16 cellular contexts compared by ENCODE assay signal in genomic region chr3:181629701-181630100, GRCh38.
DNase-seq lines count a peak whose midpoint lies in the region; ATAC-seq, FAIRE-seq and TF ChIP-seq lines count a peak whose summit lies in the region.
"Had no signal": no experiment of that assay in that cellular context is flagged by ENCODE, and none has a peak within 500 bp of the region (broad histone marks: within the 10 kb centered on the region; RNA-seq: fewer than 3 reads in every experiment).

No MANE protein-coding gene starts in this region.

- no peaks in the 10 kb centered on the region for H3K9me3 ChIP-seq in astrocyte (ENCODE audit: insufficient read depth, low read depth, low read length)
- H3K9me3 ChIP-seq in neural progenitor cell (ENCODE audit: low read depth) = no peaks in the 10 kb centered on the region
- H3K9me3 ChIP-seq: MG63 had no signal

- peaks cover 1% of the 10 kb centered on the region for H3F3A ChIP-seq in neural progenitor cell (ENCODE audit: low read depth)

- TF ChIP-seq CTCF in astrocyte (IDR thresholded peaks at IDR 0.05; ENCODE audit: insufficient read depth, low read depth, low read length) (no peak), fibroblast of the aortic adventitia (IDR thresholded peaks at IDR 0.05; ENCODE audit: insufficient read depth, low read length) (no peak), neural progenitor cell (IDR thresholded peaks at IDR 0.05) (no peak), chondrocyte (IDR thresholded peaks at IDR 0.05) (no peak)

- H2AFZ ChIP-seq in astrocyte (ENCODE audit: low read depth, low read length) = no peak overlapping the region
- peak overlapping the region; percentile 48 for H2AFZ ChIP-seq in neural progenitor cell (replicated peaks)
- H2AFZ ChIP-seq: GM23338 had no signal

- peak; percentile 64 for FAIRE-seq in H54 (lab: Jason Lieb, UNC)
- FAIRE-seq in astrocyte (lab: Jason Lieb, UNC) = no peak

- DNase-seq in H54 (ENCODE audit: insufficient read length, low spot score) (no peak), astrocyte (ENCODE audit: low read depth) (no peak), fibroblast of the aortic adventitia (ENCODE audit: low read depth) (peak; percentile 34), neural progenitor cell (ENCODE audit: low spot score) (no peak), HEK293T (ENCODE audit: extremely low spot score) (no peak), T-helper 2 cell (no peak), chondrocyte (ENCODE audit: low spot score) (no peak)
- DNase-seq: C1 segment of cervical spinal cord, DMS 273 treated with DMSO at 0.1 percent for 48 hours, KBM-7, MG63, NCI-H1105, NCI-H1694 treated with DMSO at 0.1 percent for 48 hours, NCI-H82 had no signal

- H3K27me3 ChIP-seq in astrocyte (ENCODE audit: insufficient read depth, low read length) = no peaks in the 10 kb centered on the region
- no peaks in the 10 kb centered on the region for H3K27me3 ChIP-seq in neural progenitor cell

- no peaks in the 10 kb centered on the region for H4K20me1 ChIP-seq in astrocyte (ENCODE audit: insufficient read depth, low read length)
- H4K20me1 ChIP-seq in neural progenitor cell (ENCODE audit: low read depth) = no peaks in the 10 kb centered on the region

- no peaks in the 10 kb centered on the region for H3K36me3 ChIP-seq in astrocyte (ENCODE audit: insufficient read depth, low read length)
- H3K36me3 ChIP-seq in neural progenitor cell = no peaks in the 10 kb centered on the region
- H3K36me3 ChIP-seq: MG63 had no signal

- H3K4me1 Mint-ChIP-seq in astrocyte (ENCODE audit: low read depth, unreplicated experiment) = peaks cover 11% of the 10 kb centered on the region
- H3K4me1 Mint-ChIP-seq in neural progenitor cell = peaks cover 12% of the 10 kb centered on the region
- peaks cover 9% of the 10 kb centered on the region for H3K4me1 Mint-ChIP-seq in chondrocyte (ENCODE audit: low read depth)
- H3K4me1 Mint-ChIP-seq: GM23338 had no signal

- H3K4me2 ChIP-seq in astrocyte (ENCODE audit: low read length) = peak overlapping the region; percentile 13
- H3K4me2 ChIP-seq in neural progenitor cell = no peak overlapping the region
- H3K4me2 ChIP-seq: GM23338 had no signal

- H3K79me2 ChIP-seq in astrocyte (ENCODE audit: insufficient read depth, low read length) (no peaks in the 10 kb centered on the region), neural progenitor cell (ENCODE audit: low read depth) (peaks cover 30% of the 10 kb centered on the region)

- POLR2A ChIA-PET in HEK293T (lab: Yijun Ruan, JAX) = no interaction called here

- no peaks in the 10 kb centered on the region for H3K9me3 Mint-ChIP-seq in astrocyte (ENCODE audit: unreplicated experiment)
- no peaks in the 10 kb centered on the region for H3K9me3 Mint-ChIP-seq in neural progenitor cell
- H3K9me3 Mint-ChIP-seq in chondrocyte (ENCODE audit: low read depth) = no peaks in the 10 kb centered on the region
- H3K9me3 Mint-ChIP-seq: GM23338 had no signal

- peaks cover 8% of the 10 kb centered on the region for H3K4me1 ChIP-seq in astrocyte (ENCODE audit: insufficient read depth, low read length)
- peaks cover 38% of the 10 kb centered on the region for H3K4me1 ChIP-seq in neural progenitor cell

- ATAC-seq in HG02588 (IDR thresholded peaks at IDR 0.05; ENCODE audit: unreplicated experiment) = no peak
- ATAC-seq: GM23338 had no signal

- no peaks in the 10 kb centered on the region for H3K27me3 Mint-ChIP-seq in astrocyte (ENCODE audit: low read depth, unreplicated experiment)
- no peaks in the 10 kb centered on the region for H3K27me3 Mint-ChIP-seq in neural progenitor cell (ENCODE audit: insufficient read depth, low read depth)
- no peaks in the 10 kb centered on the region for H3K27me3 Mint-ChIP-seq in chondrocyte (ENCODE audit: low read depth)

- H3K27ac ChIP-seq in astrocyte (ENCODE audit: low read depth, low read length) (no peak overlapping the region), neural progenitor cell (peak overlapping the region; percentile 31)

- H3K4me3 ChIP-seq in astrocyte (ENCODE audit: insufficient read depth, low read depth, low read length) = no peak overlapping the region
- no peak overlapping the region for H3K4me3 ChIP-seq in fibroblast of the aortic adventitia (ENCODE audit: low read depth, low read length)
- H3K4me3 ChIP-seq in neural progenitor cell = no peak overlapping the region
- H3K4me3 ChIP-seq: GM23338, MG63 had no signal

- no peak overlapping the region for H3K27ac Mint-ChIP-seq in astrocyte (ENCODE audit: unreplicated experiment)
- H3K27ac Mint-ChIP-seq in neural progenitor cell = no peak overlapping the region
- no peak overlapping the region for H3K27ac Mint-ChIP-seq in chondrocyte (ENCODE audit: unreplicated experiment)
- H3K27ac Mint-ChIP-seq: GM23338 had no signal

- H3K36me3 Mint-ChIP-seq in astrocyte (ENCODE audit: low read depth, unreplicated experiment) = no peaks in the 10 kb centered on the region
- no peaks in the 10 kb centered on the region for H3K36me3 Mint-ChIP-seq in neural progenitor cell
- no peaks in the 10 kb centered on the region for H3K36me3 Mint-ChIP-seq in chondrocyte (ENCODE audit: low read depth)

- no peak overlapping the region for H3K9ac ChIP-seq in astrocyte (ENCODE audit: low read length)
- no peak overlapping the region for H3K9ac ChIP-seq in neural progenitor cell

- CTCF ChIA-PET in HEK293T (lab: Yijun Ruan, JAX) = no interaction called here

- H3K4me3 Mint-ChIP-seq in astrocyte (ENCODE audit: unreplicated experiment) (no peak overlapping the region), neural progenitor cell (no peak overlapping the region), chondrocyte (ENCODE audit: unreplicated experiment) (no peak overlapping the region)
- H3K4me3 Mint-ChIP-seq: GM23338 had no signal

- TF ChIP-seq POLR2A in H54 (IDR thresholded peaks at IDR 0.05; ENCODE audit: low read depth, low read length) = no peak

TF ChIP-seq in HEK293T, 16 proteins besides CTCF, POLR2A, EP300 and RAD21:
- no peak for TF ChIP-seq FOXK2 (IDR thresholded peaks at IDR 0.05)
